ENCODE assay signal across 22 cellular contexts in genomic region chr16:83059237-83059636, GRCh38.
"Had no signal": no experiment of that assay in that cellular context is flagged by ENCODE, and none has a peak within 500 bp of the region (broad histone marks: within the 10 kb centered on the region; RNA-seq: fewer than 3 reads in every experiment).

No MANE protein-coding gene starts in this region.

- H3K27me3 ChIP-seq: heart right ventricle, tibial nerve, uterus had no signal

- H3K4me1 ChIP-seq: tibial nerve, uterus had no signal

- H3K4me3 ChIP-seq: heart right ventricle, lung, tibial nerve, uterus had no signal

- ATAC-seq: activated CD4-positive, alpha-beta T cell treated with anti-CD3 and anti-CD28 coated beads for 36 hours; activated CD8-positive, alpha-beta memory T cell treated with anti-CD3 and anti-CD28 coated beads, Interleukin-2, amount 10 ng/mL, durations not matched to agents 7 days and 5 days; heart right ventricle; left colon; stimulated activated naive CD8-positive, alpha-beta T cell treated with anti-CD3 and anti-CD28 coated beads, Interleukin-15, Interleukin-2, amounts not matched to agents 100 U/mL and 50 U/mL, for 24 hours; WTC11 had no signal

- DNase-seq: activated CD4-positive, alpha-beta memory T cell treated with anti-CD3 and anti-CD28 coated beads for 36 hours; activated CD4-positive, alpha-beta T cell treated with anti-CD3 and anti-CD28 coated beads for 36 hours; activated CD8-positive, alpha-beta memory T cell treated with anti-CD3 and anti-CD28 coated beads, Interleukin-2, amount 10 ng/mL, durations not matched to agents 7 days and 5 days; activated naive CD8-positive, alpha-beta T cell treated with anti-CD3 and anti-CD28 coated beads, Interleukin-2, amount 10 ng/mL, durations not matched to agents 7 days and 5 days; anterior cingulate cortex; central memory CD4-positive, alpha-beta T cell; heart right ventricle; left colon; midbrain; nucleus accumbens; posterior cingulate gyrus; stimulated activated CD4-positive, alpha-beta T cell treated with anti-CD3 and anti-CD28 coated beads, Interleukin-12 subunit alpha, Interleukin-12 subunit beta, amount 100 ng/mL, for 4 hours; stimulated activated CD4-positive, alpha-beta T cell treated with anti-CD3 and anti-CD28 coated beads, Interleukin-2, amount 100 ng/mL, for 24 hours; stimulated activated naive CD8-positive, alpha-beta T cell treated with anti-CD3 and anti-CD28 coated beads, Interleukin-15, Interleukin-2, amounts not matched to agents 100 U/mL and 50 U/mL, for 24 hours; substantia nigra; T-helper 2 cell; uterus had no signal

- H3K27ac ChIP-seq: heart right ventricle, tibial nerve, uterus had no signal

- FAIRE-seq: colon, islet of Langerhans had no signal

- H3K9me3 ChIP-seq: heart right ventricle, tibial nerve, uterus had no signal

- H3K36me3 ChIP-seq: heart right ventricle, tibial nerve, uterus had no signal
